21 cellular contexts compared by ENCODE assay signal in genomic region chr11:81071641-81072040, GRCh38.
DNase-seq lines count a peak whose midpoint lies in the region; TF ChIP-seq lines count a peak whose summit lies in the region.
"Had no signal": no experiment of that assay in that cellular context is flagged by ENCODE, and none has a peak within 500 bp of the region (broad histone marks: within the 10 kb centered on the region; RNA-seq: fewer than 3 reads in every experiment).

No MANE protein-coding gene starts in this region.

- no peak for TF ChIP-seq CTCF in WERI-Rb-1 (IDR thresholded peaks at IDR 0.05; ENCODE audit: low read depth, low read length)
- no peak for TF ChIP-seq CTCF in nephron (IDR thresholded peaks at IDR 0.05; ENCODE audit: unreplicated experiment in 3 of 3)

- H3K36me3 Mint-ChIP-seq in nephron (ENCODE audit: low read depth), result no peaks in the 10 kb centered on the region
- H3K36me3 Mint-ChIP-seq: CD8-positive, alpha-beta T cell; T-cell had no signal

- peak overlapping the region in 2 of 3 experiments; percentile 14 to 77 for H3K27ac Mint-ChIP-seq in nephron
- H3K27ac Mint-ChIP-seq: CD8-positive, alpha-beta T cell; T-cell had no signal

- DNase-seq in HPDE6-E6E7 (ENCODE audit: extremely low spot score) (peak; percentile 10), NCI-H82 (lab: John Stamatoyannopoulos, UW) (peak; percentile 90), WERI-Rb-1 (peak; percentile 65), NCI-H446 (lab: John Stamatoyannopoulos, UW) (no peak), KG1 (lab: John Stamatoyannopoulos, UW) (no peak)
- DNase-seq in activated CD8-positive, alpha-beta memory T cell treated with anti-CD3 and anti-CD28 coated beads, Interleukin-2, amount 50 U/mL, for 4 hours, result no peak
- DNase-seq: activated gamma-delta T cell treated with Interleukin-2 at 50 U/mL for 16 hours; brain microvascular endothelial cell; CD8-positive, alpha-beta T cell; colonic mucosa; MG63; NCI-H2029; right cardiac atrium; SHP77; stimulated activated CD4-positive, alpha-beta T cell treated with anti-CD3 and anti-CD28 coated beads, Interleukin-12 subunit alpha, Interleukin-12 subunit beta, amount 100 ng/mL, for 4 hours; stomach; T-cell; transverse colon had no signal

- no peaks in the 10 kb centered on the region for H3K36me3 ChIP-seq in WERI-Rb-1
- H3K36me3 ChIP-seq: brain microvascular endothelial cell, colonic mucosa, MG63, stomach, transverse colon had no signal

- peak overlapping the region; percentile 43 for H3K27ac ChIP-seq in WERI-Rb-1
- H3K27ac ChIP-seq: brain microvascular endothelial cell, colonic mucosa, hepatocyte, stomach, transverse colon had no signal

- H3K4me3 Mint-ChIP-seq in nephron, result no peak overlapping the region
- H3K4me3 Mint-ChIP-seq: CD8-positive, alpha-beta T cell; T-cell had no signal

- H3K9me3 Mint-ChIP-seq in nephron, result no peaks in the 10 kb centered on the region

- no peaks in the 10 kb centered on the region for H3K27me3 ChIP-seq in WERI-Rb-1 (ENCODE audit: insufficient read depth, low read depth, severe bottlenecking)
- H3K27me3 ChIP-seq: brain microvascular endothelial cell, colonic mucosa, hepatocyte, MG63, stomach, transverse colon had no signal

- H3K27me3 Mint-ChIP-seq in nephron (ENCODE audit: low read depth), result no peaks in the 10 kb centered on the region
- H3K27me3 Mint-ChIP-seq: T-cell had no signal

- no peak overlapping the region for H3K4me3 ChIP-seq in WERI-Rb-1 (ENCODE audit: low read depth, low read length)
- H3K4me3 ChIP-seq: colonic mucosa, hepatocyte, lung, MG63, stomach, transverse colon had no signal

- H3K4me1 Mint-ChIP-seq in nephron, result peaks cover 18% of the 10 kb centered on the region
- H3K4me1 Mint-ChIP-seq: T-cell had no signal

- no peaks in the 10 kb centered on the region for H3K9me3 ChIP-seq in WERI-Rb-1 (ENCODE audit: severe bottlenecking)
- H3K9me3 ChIP-seq: colonic mucosa, MG63, stomach, transverse colon had no signal

Comparison
In these comparisons a context has a peak if more than half of its experiments do, and no peak if none do; other contexts are left out.
1. DNase-seq: peak in HPDE6-E6E7 (single experiment), NCI-H82 (single experiment) and WERI-Rb-1 (single experiment); none in activated CD8-positive, alpha-beta memory T cell treated with anti-CD3 and anti-CD28 coated beads, Interleukin-2, amount 50 U/mL, for 4 hours (single experiment), NCI-H446 (0 of 2) and KG1 (single experiment).